ENCODE assay signal across 12 cellular contexts in genomic region chr13:113123226-113124150, GRCh38. TPM values are rescaled to one million over a fixed set of nuclear protein-coding genes. Genes with fewer than 3 reads are reported as not detected.
A peak's percentile ranks its signal among the peaks of the same experiment; 100 is the strongest.
DNase-seq lines count a peak whose midpoint lies in the region; ATAC-seq and TF ChIP-seq lines count a peak whose summit lies in the region.
"Had no signal": no experiment of that assay in that cellular context is flagged by ENCODE, and none has a peak within 500 bp of the region (broad histone marks: within the 10 kb centered on the region; RNA-seq: fewer than 3 reads in every experiment).

No MANE protein-coding gene starts in this region.

- H3K36me3 Mint-ChIP-seq in activated T-helper 17 cell treated with anti-CD3 and anti-CD28 coated beads, Interleukin-2, amount 50 U/mL, for 72 hours (ENCODE audit: low read depth): no peaks in the 10 kb centered on the region

- H3K27ac ChIP-seq in heart left ventricle: peak overlapping the region in 5 of 12 donors; percentile 19 to 48 (median 37)
- peak overlapping the region; percentile 69 to 79 for H3K27ac ChIP-seq in liver (ENCODE audit: low read depth in 1 of 2, low read length in 2 of 2)
- H3K27ac ChIP-seq in uterus: peak overlapping the region; percentile 42 to 50

- H3K9me3 ChIP-seq in heart left ventricle (no peaks in the 10 kb centered on the region), liver (ENCODE audit: control insufficient read depth in 4 of 4, low read length in 3 of 4) (no peaks in the 10 kb centered on the region), uterus (no peaks in the 10 kb centered on the region)
- H3K9me3 ChIP-seq: HAP-1 had no signal

- peaks cover 0 to 10% (median 3%) of the 10 kb centered on the region in 12 donors for H3K4me1 ChIP-seq in heart left ventricle
- H3K4me1 ChIP-seq in liver (ENCODE audit: control insufficient read depth in 4 of 4, insufficient read depth in 4 of 4, low read length in 3 of 4): peaks cover 3 to 29% (median 18%) of the 10 kb centered on the region in 4 donors
- no peaks in the 10 kb centered on the region for H3K4me1 ChIP-seq in uterus
- H3K4me1 ChIP-seq: HAP-1 had no signal

- H3K27me3 Mint-ChIP-seq in activated T-helper 17 cell treated with anti-CD3 and anti-CD28 coated beads, Interleukin-2, amount 50 U/mL, for 72 hours: peaks cover 29% of the 10 kb centered on the region

- no peak overlapping the region for H3K4me3 Mint-ChIP-seq in activated T-helper 17 cell treated with anti-CD3 and anti-CD28 coated beads, Interleukin-2, amount 50 U/mL, for 72 hours
- H3K4me3 Mint-ChIP-seq: activated CD4-positive, alpha-beta T cell treated with anti-CD3 and anti-CD28 coated beads, Interleukin-2, amount 10 ng/mL, durations not matched to agents 24 days and 14 days had no signal

- TF ChIP-seq RAD21 in liver (IDR thresholded peaks at IDR 0.05): peak; percentile 57 to 64

- H3K4me3 ChIP-seq in heart left ventricle (peak overlapping the region in 8 of 12 donors; percentile 15 to 48 (median 38)), liver (ENCODE audit: low read depth in 1 of 3, low read length in 3 of 3) (peak overlapping the region; percentile 30 to 60 (median 50)), uterus (no peak overlapping the region)
- H3K4me3 ChIP-seq: HAP-1 had no signal

- ATAC-seq in heart left ventricle (peak in 1 of 4 donors; percentile 3), left ventricle myocardium superior (no peak), GM21423 (IDR thresholded peaks at IDR 0.05; ENCODE audit: unreplicated experiment) (no peak)
- ATAC-seq in activated T-helper 17 cell treated with anti-CD3 and anti-CD28 coated beads, Interleukin-2, amount 50 U/mL, for 72 hours (replicated peaks): no peak

- 80 to 86% (median 83%) methylated on average over 26 of the region's 26 CpGs for WGBS in heart left ventricle, 4 donors
- 61% methylated on average over 26 of the region's 26 CpGs for WGBS in liver

- H3K27me3 ChIP-seq in heart left ventricle: no peaks in the 10 kb centered on the region
- no peaks in the 10 kb centered on the region for H3K27me3 ChIP-seq in liver (ENCODE audit: control insufficient read depth in 4 of 4, insufficient read depth in 4 of 4, low read length in 3 of 4)
- no peaks in the 10 kb centered on the region for H3K27me3 ChIP-seq in uterus
- H3K27me3 ChIP-seq: dorsolateral prefrontal cortex had no signal

- peak overlapping the region; percentile 33 for H3K27ac Mint-ChIP-seq in activated T-helper 17 cell treated with anti-CD3 and anti-CD28 coated beads, Interleukin-2, amount 50 U/mL, for 72 hours
- H3K27ac Mint-ChIP-seq: activated CD4-positive, alpha-beta T cell treated with anti-CD3 and anti-CD28 coated beads, Interleukin-2, amount 10 ng/mL, durations not matched to agents 24 days and 14 days had no signal

- no peaks in the 10 kb centered on the region for H3K9me3 Mint-ChIP-seq in activated T-helper 17 cell treated with anti-CD3 and anti-CD28 coated beads, Interleukin-2, amount 50 U/mL, for 72 hours
- H3K9me3 Mint-ChIP-seq: activated CD4-positive, alpha-beta T cell treated with anti-CD3 and anti-CD28 coated beads, Interleukin-2, amount 10 ng/mL, durations not matched to agents 24 days and 14 days had no signal

- no peak for DNase-seq in heart left ventricle
- DNase-seq in left ventricle myocardium superior: no peak
- DNase-seq in uterus: no peak
- DNase-seq in central memory CD4-positive, alpha-beta T cell: no peak
- no peak for DNase-seq in NCI-H2227 (lab: John Stamatoyannopoulos, UW; ENCODE audit: unreplicated experiment)
- DNase-seq: activated CD4-positive, alpha-beta T cell treated with anti-CD3 and anti-CD28 coated beads, Interleukin-2, amount 10 ng/mL, durations not matched to agents 24 days and 14 days; NCI-H1417 had no signal

- TF ChIP-seq CTCF in heart left ventricle (IDR thresholded peaks at IDR 0.05) (peak in 3 of 12 donors; percentile 6 to 24 (median 9)), liver (IDR thresholded peaks at IDR 0.05; ENCODE audit: low read depth, low read length, missing input control) (peak; percentile 33), uterus (IDR thresholded peaks at IDR 0.05) (no peak)

- intact Hi-C loops in heart left ventricle (cut with DNase I) (no loop called here), left ventricle myocardium superior (cut with micrococcal nuclease) (no loop called here), uterus (cut with DNase I; ENCODE audit: low total_unique reads) (no loop called here)

- no peaks in the 10 kb centered on the region for H3K36me3 ChIP-seq in heart left ventricle
- H3K36me3 ChIP-seq in liver (ENCODE audit: control insufficient read depth in 4 of 4, insufficient read depth in 3 of 4, low read depth in 1 of 4, low read length in 3 of 4): peaks cover 0 to 2% (median under 1%) of the 10 kb centered on the region in 4 donors
- no peaks in the 10 kb centered on the region for H3K36me3 ChIP-seq in uterus
- H3K36me3 ChIP-seq: HAP-1 had no signal

- TF ChIP-seq POLR2A in heart left ventricle (IDR thresholded peaks at IDR 0.05) (no peak), uterus (IDR thresholded peaks at IDR 0.05) (no peak)

- H3K4me1 Mint-ChIP-seq in activated T-helper 17 cell treated with anti-CD3 and anti-CD28 coated beads, Interleukin-2, amount 50 U/mL, for 72 hours: peaks cover 9% of the 10 kb centered on the region
- H3K4me1 Mint-ChIP-seq: activated CD4-positive, alpha-beta T cell treated with anti-CD3 and anti-CD28 coated beads, Interleukin-2, amount 10 ng/mL, durations not matched to agents 24 days and 14 days had no signal

- peak overlapping the region in 1 of 2 donors; percentile 14 for H3K9ac ChIP-seq in liver (ENCODE audit: low read depth in 1 of 2, low read length in 2 of 2)

TF ChIP-seq in liver, 16 proteins besides CTCF, POLR2A, EP300 and RAD21 (continues in another document):
- TF ChIP-seq RXRA (IDR thresholded peaks at IDR 0.05): no peak
- TF ChIP-seq FOXA2 (IDR thresholded peaks at IDR 0.05): no peak
- TF ChIP-seq YY1 (IDR thresholded peaks at IDR 0.05): no peak
- TF ChIP-seq EGR1 (IDR thresholded peaks at IDR 0.05; ENCODE audit: low read depth in 2 of 2): no peak
- no peak for TF ChIP-seq FOXA1 (IDR thresholded peaks at IDR 0.05)
- no peak for TF ChIP-seq ATF3 (IDR thresholded peaks at IDR 0.05)
- TF ChIP-seq SP1 (IDR thresholded peaks at IDR 0.05): no peak
- TF ChIP-seq GABPA (IDR thresholded peaks at IDR 0.05 in 1 of 2, conservative IDR thresholded peaks at IDR 0.05 in 1 of 2): no peak
- TF ChIP-seq HNF4A (conservative IDR thresholded peaks at IDR 0.05): no peak
- TF ChIP-seq REST (IDR thresholded peaks at IDR 0.05): no peak
- no peak for TF ChIP-seq JUND (IDR thresholded peaks at IDR 0.05)

RNA-seq across cellular contexts. Expression of gene F10, which starts 0.9 kb away (rescaled TPM):
- total RNA-seq in heart left ventricle (10 to 100 TPM in 4 of 9 donors, 1 to 10 TPM in 5; 2.4 to 13.6 (median 9.8) TPM), left ventricle myocardium superior (7.1 TPM), liver (100 to 1,000 TPM in 1 of 2 donors, 10 to 100 TPM in 1; 85.3 to 110 TPM), uterus (10 to 100 TPM in 2 of 4 donors, 1 to 10 TPM in 2; 6.8 to 56.8 (median 12.1) TPM)
- polyA plus RNA-seq in heart left ventricle (1 to 10 TPM; 2.4 to 9.2 TPM), liver (100 to 1,000 TPM; 124 to 199 TPM)
- total RNA-seq in activated T-helper 17 cell treated with anti-CD3 and anti-CD28 coated beads, Interleukin-2, amount 50 U/mL, for 72 hours: 1 to 10 TPM in 1 of 2 donors, not detected in 1; 1.0 TPM
- total RNA-seq: activated CD4-positive, alpha-beta T cell treated with anti-CD3 and anti-CD28 coated beads, Interleukin-2, amount 10 ng/mL, durations not matched to agents 24 days and 14 days had no signal

RNA-seq across cellular contexts. Expression of gene F7, which starts 17.9 kb away (rescaled TPM):
- total RNA-seq in heart left ventricle: under 1 TPM in 3 of 9 donors, not detected in 6; 0.10 to 0.41 (median 0.16) TPM
- under 1 TPM in 1 of 2 donors, not detected in 1; 0.01 TPM for polyA plus RNA-seq in heart left ventricle
- not detected for total RNA-seq in left ventricle myocardium superior
- total RNA-seq in activated T-helper 17 cell treated with anti-CD3 and anti-CD28 coated beads, Interleukin-2, amount 50 U/mL, for 72 hours: under 1 TPM in 1 of 2 donors, not detected in 1; 0.40 TPM
- 10 to 100 TPM; 52.5 to 80.0 TPM for total RNA-seq in liver
- 10 to 100 TPM; 46.6 to 92.6 TPM for polyA plus RNA-seq in liver
- total RNA-seq in uterus: under 1 TPM in 1 of 4 donors, not detected in 3; 0.69 TPM
- total RNA-seq: activated CD4-positive, alpha-beta T cell treated with anti-CD3 and anti-CD28 coated beads, Interleukin-2, amount 10 ng/mL, durations not matched to agents 24 days and 14 days had no signal

RNA-seq across cellular contexts. Expression of gene PROZ, which starts 35.0 kb away (rescaled TPM):
- total RNA-seq in heart left ventricle: not detected
- not detected for polyA plus RNA-seq in heart left ventricle
- total RNA-seq in left ventricle myocardium superior: not detected
- total RNA-seq in activated T-helper 17 cell treated with anti-CD3 and anti-CD28 coated beads, Interleukin-2, amount 50 U/mL, for 72 hours: 1 to 10 TPM in 1 of 2 donors, under 1 TPM in 1; 0.39 to 4.3 TPM
- total RNA-seq in liver: 10 to 100 TPM; 10.6 to 36.6 TPM
- polyA plus RNA-seq in liver: 10 to 100 TPM; 23.9 to 40.7 TPM
- not detected for total RNA-seq in uterus
- total RNA-seq: activated CD4-positive, alpha-beta T cell treated with anti-CD3 and anti-CD28 coated beads, Interleukin-2, amount 10 ng/mL, durations not matched to agents 24 days and 14 days had no signal

Comparison
In these comparisons a context has a peak if more than half of its experiments do, and no peak if none do; other contexts are left out.
1. H3K4me3 ChIP-seq: peak in heart left ventricle (8 of 12) and liver (3 of 3); none in uterus (0 of 2).
2. RNA of gene F7, which starts 17.9 kb away (total RNA-seq): 52.5 to 80.0 TPM in liver; 0.40 TPM in activated T-helper 17 cell treated with anti-CD3 and anti-CD28 coated beads, Interleukin-2, amount 50 U/mL, for 72 hours, not detected in left ventricle myocardium superior (single experiment), 0.10 to 0.41 TPM in heart left ventricle and 0.69 TPM in uterus; every median in the first group is over 10 times any median in the second.